3 cellular contexts compared by ENCODE assay signal in genomic region chr2:115558725-115559124, GRCh38.
TF ChIP-seq lines count a peak whose summit lies in the region.

No MANE protein-coding gene starts in this region.

TF ChIP-seq in GM23338, 12 proteins besides CTCF, POLR2A, EP300 and RAD21 (continues in another document):
- TF ChIP-seq JUNB (IDR thresholded peaks at IDR 0.05; ENCODE audit: unreplicated experiment) (no peak), ZNF114 (CRISPR knock-in tag; IDR thresholded peaks at IDR 0.05) (no peak), ZNF462 (CRISPR knock-in tag; IDR thresholded peaks at IDR 0.05) (no peak), EZH2phosphoT487 (IDR thresholded peaks at IDR 0.05; ENCODE audit: unreplicated experiment) (no peak), ETS1 (IDR thresholded peaks at IDR 0.05) (no peak)

TF ChIP-seq in H1, 55 proteins besides CTCF, POLR2A, EP300 and RAD21:
- peak; percentile 53; the same call in 1 of the 2 replicates for TF ChIP-seq POU5F1 (IDR thresholded peaks at IDR 0.05; ENCODE audit: low read depth, low read length)
- no peak for TF ChIP-seq MAFK (IDR thresholded peaks at IDR 0.05; ENCODE audit: low read depth, low read length)

TF ChIP-seq in neural cell, 6 proteins besides CTCF, POLR2A, EP300 and RAD21:
- TF ChIP-seq POLR2AphosphoS5 (IDR thresholded peaks at IDR 0.05) (no peak), TAF1 (IDR thresholded peaks at IDR 0.05; ENCODE audit: low read depth) (no peak), EZH2 (IDR thresholded peaks at IDR 0.05; ENCODE audit: borderline replicate concordance, insufficient read depth, low read length, poor library complexity, severe bottlenecking) (no peak), REST (IDR thresholded peaks at IDR 0.05; ENCODE audit: borderline replicate concordance) (no peak), MXI1 (conservative IDR thresholded peaks at IDR 0.05; ENCODE audit: poor library complexity, severe bottlenecking) (no peak), SMC3 (conservative IDR thresholded peaks at IDR 0.05; ENCODE audit: poor library complexity) (no peak)
